Comparison of ENCODE assay signal across 9 cellular contexts in the genomic region with DNA sequence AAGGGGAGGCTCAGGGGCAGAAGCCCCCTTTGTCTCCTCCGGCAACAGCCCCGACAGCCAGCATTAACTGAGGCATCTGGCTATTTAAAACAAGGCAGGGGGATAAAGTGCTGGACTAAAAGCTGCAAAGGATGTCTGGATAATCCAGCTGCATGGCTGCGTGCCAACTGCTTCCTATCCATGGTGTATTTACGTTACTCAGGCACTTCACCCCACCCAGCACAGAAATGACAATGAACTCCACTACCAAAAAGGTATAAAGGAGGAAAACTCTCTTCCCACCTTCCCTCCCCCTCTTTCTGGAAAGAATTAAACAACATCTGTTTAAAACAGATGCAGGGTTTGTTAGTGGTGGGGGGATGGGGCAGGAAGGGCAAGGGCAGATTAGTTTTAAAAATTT.
DNase-seq lines count a peak whose midpoint lies in the region; ATAC-seq and TF ChIP-seq lines count a peak whose summit lies in the region.
"Had no signal": no experiment of that assay in that cellular context is flagged by ENCODE, and none has a peak within 500 bp of the region (broad histone marks: within the 10 kb centered on the region; RNA-seq: fewer than 3 reads in every experiment).

No MANE protein-coding gene starts in this region.

- H3K9me3 ChIP-seq in thymus (ENCODE audit: control insufficient read depth): no peaks in the 10 kb centered on the region
- H3K9me3 ChIP-seq: tibial artery had no signal

- no peak for ATAC-seq in HG03565 (IDR thresholded peaks at IDR 0.05; ENCODE audit: unreplicated experiment)

- H3K27ac ChIP-seq in RWPE1 (peak overlapping the region; percentile 64), thymus (ENCODE audit: low read depth) (peak overlapping the region; percentile 2)

- 55% methylated on average over 4 of the region's 4 CpGs for WGBS in thymus

- H3K4me3 ChIP-seq in fibroblast of villous mesenchyme (ENCODE audit: low read depth, low read length) (no peak overlapping the region), thymus (ENCODE audit: low read length) (no peak overlapping the region)
- H3K4me3 ChIP-seq: tibial artery had no signal

- CTCF ChIA-PET in RWPE1 (lab: Yijun Ruan, JAX): no interaction called here

- H3K4me1 ChIP-seq in thymus (ENCODE audit: control insufficient read depth, insufficient read depth, low read length): peaks cover 41% of the 10 kb centered on the region

- POLR2A ChIA-PET in RWPE1 (lab: Yijun Ruan, JAX; ENCODE audit: low non-redundant PET): no interaction called here

- H3K36me3 ChIP-seq in thymus (ENCODE audit: control insufficient read depth, insufficient read depth): peaks cover 4% of the 10 kb centered on the region
- H3K36me3 ChIP-seq: tibial artery had no signal

- H3K27me3 ChIP-seq in thymus (ENCODE audit: control insufficient read depth, insufficient read depth): no peaks in the 10 kb centered on the region
- H3K27me3 ChIP-seq: tibial artery had no signal

- TF ChIP-seq CTCF in RWPE1 (conservative IDR thresholded peaks at IDR 0.05; ENCODE audit: low read depth): no peak
- TF ChIP-seq CTCF in fibroblast of villous mesenchyme (IDR thresholded peaks at IDR 0.05; ENCODE audit: insufficient read depth, low read depth, low read length): no peak

- peak; percentile 55 for DNase-seq in LHCN-M2 (ENCODE audit: low read depth)
- DNase-seq in RWPE1 (ENCODE audit: low spot score): peak; percentile 67
- peak; percentile 92 for DNase-seq in fibroblast of villous mesenchyme (ENCODE audit: low read depth)
- DNase-seq in OCI-M2 (lab: John Stamatoyannopoulos, UW; ENCODE audit: unreplicated experiment): no peak
- no peak for DNase-seq in activated CD4-positive, alpha-beta T cell treated with anti-CD3 and anti-CD28 coated beads for 4 hours
- no peak for DNase-seq in mesenteric fat pad (ENCODE audit: low spot score)

Comparison
In these comparisons a context has a peak if more than half of its experiments do, and no peak if none do; other contexts are left out.
1. DNase-seq: peak in LHCN-M2 (single experiment), RWPE1 (single experiment) and fibroblast of villous mesenchyme (single experiment); none in OCI-M2 (single experiment), activated CD4-positive, alpha-beta T cell treated with anti-CD3 and anti-CD28 coated beads for 4 hours (0 of 2) and mesenteric fat pad (single experiment).